In genomic region chr15:52567886-52568568, GRCh38 we compare ENCODE assay signal across 8 cellular contexts. TPM values are rescaled to one million over a fixed set of nuclear protein-coding genes. Genes with fewer than 3 reads are reported as not detected.
DNase-seq lines count a peak whose midpoint lies in the region; ATAC-seq and TF ChIP-seq lines count a peak whose summit lies in the region.

No MANE protein-coding gene starts in this region.

- peak overlapping the region; percentile 89 for H3K27ac ChIP-seq in epithelial cell of prostate
- H3K27ac ChIP-seq in substantia nigra (ENCODE audit: low read depth, low read length, poor library complexity, severe bottlenecking), result peak overlapping the region; percentile 67

- DNase-seq in GM10266 (ENCODE audit: extremely low spot score) (peak; percentile 25), NCI-H1417 (lab: John Stamatoyannopoulos, UW) (peak in 2 of 3 experiments; percentile 63 to 72), epithelial cell of prostate (ENCODE audit: low read depth, low spot score) (no peak), myocyte (ENCODE audit: low read depth) (peak; percentile 44), substantia nigra (lab: John Stamatoyannopoulos, UW) (peak in 6 of 49 donors; percentile 7 to 60 (median 36)), DMS153 treated with DMSO at 0.1 percent for 48 hours (lab: John Stamatoyannopoulos, UW; ENCODE audit: unreplicated experiment) (no peak)
- peak; percentile 17 for DNase-seq in activated CD8-positive, alpha-beta memory T cell treated with anti-CD3 and anti-CD28 coated beads, Interleukin-2, amount 50 U/mL, for 24 hours (ENCODE audit: extremely low read depth)

- no peak for ATAC-seq in GM18868 (IDR thresholded peaks at IDR 0.05; ENCODE audit: unreplicated experiment)

- TF ChIP-seq CTCF in GM10266 (IDR thresholded peaks at IDR 0.05; ENCODE audit: control insufficient read depth, insufficient read depth, low read depth, missing control alignments), result no peak

RNA-seq across cellular contexts. Expression of gene ARPP19, which starts 0.8 kb away (rescaled TPM):
- total RNA-seq in myocyte, result 138 and 139 TPM in 2 replicates
- 77.0 TPM for polyA plus RNA-seq in myocyte (2012)

RNA-seq across cellular contexts. Expression of gene MYO5A, which starts 39.3 kb away (rescaled TPM):
- 27.0 and 30.1 TPM in 2 replicates for total RNA-seq in myocyte
- 13.9 TPM for polyA plus RNA-seq in myocyte (2012)

Comparison
In these comparisons a context has a peak if more than half of its experiments do, and no peak if none do; other contexts are left out.
1. DNase-seq: peak in GM10266 (single experiment), NCI-H1417 (2 of 3), activated CD8-positive, alpha-beta memory T cell treated with anti-CD3 and anti-CD28 coated beads, Interleukin-2, amount 50 U/mL, for 24 hours (single experiment) and myocyte (single experiment); none in epithelial cell of prostate (single experiment) and DMS153 treated with DMSO at 0.1 percent for 48 hours (single experiment).